30 cellular contexts compared by ENCODE assay signal in the genomic region with DNA sequence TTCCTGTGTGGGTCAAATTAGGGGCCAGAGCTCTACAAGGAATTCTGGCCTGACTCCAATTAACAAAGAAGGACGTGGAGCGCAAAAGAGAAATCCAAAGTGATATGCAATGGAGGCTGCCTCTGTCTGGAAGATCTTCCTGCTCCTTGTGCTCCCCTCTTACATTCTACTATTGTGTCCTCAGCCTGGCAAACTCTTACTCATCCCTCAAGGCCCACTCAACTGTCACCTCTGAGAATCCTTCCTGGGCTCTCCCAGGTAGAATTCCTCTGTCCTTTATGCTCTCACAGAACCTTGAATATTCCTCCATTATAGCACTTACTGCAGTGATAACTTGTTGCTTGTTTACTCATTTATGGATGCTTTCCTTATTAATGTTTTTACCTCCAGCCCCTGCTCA.
"Had no signal": no experiment of that assay in that cellular context is flagged by ENCODE, and none has a peak within 500 bp of the region (broad histone marks: within the 10 kb centered on the region; RNA-seq: fewer than 3 reads in every experiment).

No MANE protein-coding gene starts in this region.

- H3K36me3 Mint-ChIP-seq: activated CD8-positive, alpha-beta memory T cell treated with anti-CD3 and anti-CD28 coated beads, Interleukin-2, amount 10 ng/mL, durations not matched to agents 7 days and 5 days had no signal

- H3K79me2 ChIP-seq: hepatocyte had no signal

- H3K27ac Mint-ChIP-seq: activated CD4-positive, alpha-beta memory T cell treated with anti-CD3 and anti-CD28 coated beads, Interleukin-2, amount 10 ng/mL, durations not matched to agents 7 days and 5 days; activated CD4-positive, alpha-beta T cell treated with anti-CD3 and anti-CD28 coated beads, Interleukin-2, amount 10 ng/mL, durations not matched to agents 24 days and 14 days; activated CD8-positive, alpha-beta memory T cell treated with anti-CD3 and anti-CD28 coated beads, Interleukin-2, amount 10 ng/mL, durations not matched to agents 7 days and 5 days; nephron progenitor cell; T-helper 2 cell treated with Interferon-gamma antibody and Interleukin-4, amounts not matched to agents 5 μg/mL and 100 μg/mL, for 36 hours had no signal

- H2AFZ ChIP-seq: hepatocyte had no signal

- H3K4me3 Mint-ChIP-seq: activated CD4-positive, alpha-beta memory T cell treated with anti-CD3 and anti-CD28 coated beads, Interleukin-2, amount 10 ng/mL, durations not matched to agents 7 days and 5 days; activated CD4-positive, alpha-beta T cell treated with anti-CD3 and anti-CD28 coated beads, Interleukin-2, amount 10 ng/mL, durations not matched to agents 24 days and 14 days; activated CD8-positive, alpha-beta memory T cell treated with anti-CD3 and anti-CD28 coated beads, Interleukin-2, amount 10 ng/mL, durations not matched to agents 7 days and 5 days; nephron progenitor cell; T-helper 2 cell treated with Interferon-gamma antibody and Interleukin-4, amounts not matched to agents 5 μg/mL and 100 μg/mL, for 36 hours had no signal

- H3K27me3 Mint-ChIP-seq: activated CD4-positive, alpha-beta memory T cell treated with anti-CD3 and anti-CD28 coated beads, Interleukin-2, amount 10 ng/mL, durations not matched to agents 7 days and 5 days; activated CD4-positive, alpha-beta T cell treated with anti-CD3 and anti-CD28 coated beads, Interleukin-2, amount 10 ng/mL, durations not matched to agents 24 days and 14 days; activated CD8-positive, alpha-beta memory T cell treated with anti-CD3 and anti-CD28 coated beads, Interleukin-2, amount 10 ng/mL, durations not matched to agents 7 days and 5 days had no signal

- H3K9me3 ChIP-seq: breast epithelium, gastroesophageal sphincter, neutrophil, ovary, prostate gland, sigmoid colon, suprapubic skin, tibial artery, upper lobe of right lung had no signal

- H3K9me3 Mint-ChIP-seq: activated CD4-positive, alpha-beta memory T cell treated with anti-CD3 and anti-CD28 coated beads, Interleukin-2, amount 10 ng/mL, durations not matched to agents 7 days and 5 days; activated CD4-positive, alpha-beta T cell treated with anti-CD3 and anti-CD28 coated beads, Interleukin-2, amount 10 ng/mL, durations not matched to agents 24 days and 14 days; nephron progenitor cell; T-helper 2 cell treated with Interferon-gamma antibody and Interleukin-4, amounts not matched to agents 5 μg/mL and 100 μg/mL, for 36 hours had no signal

- ATAC-seq: activated CD4-positive, CD25-positive, alpha-beta regulatory T cell treated with anti-CD3 and anti-CD28 coated beads, Interleukin-2, amount 50 U/mL, for 24 hours; activated CD8-positive, alpha-beta memory T cell treated with anti-CD3 and anti-CD28 coated beads, Interleukin-2, amount 10 ng/mL, durations not matched to agents 7 days and 5 days; activated naive CD4-positive, alpha-beta T cell treated with anti-CD3 and anti-CD28 coated beads, Interleukin-2, amount 50 U/mL, for 72 hours; gastroesophageal sphincter; left cardiac atrium; upper lobe of right lung had no signal

- H3K36me3 ChIP-seq: breast epithelium, gastroesophageal sphincter, neutrophil, ovary, prostate gland, sigmoid colon, suprapubic skin, upper lobe of right lung, WERI-Rb-1 had no signal

- H3K4me2 ChIP-seq: hepatocyte had no signal

- H3K27me3 ChIP-seq: breast epithelium, gastroesophageal sphincter, ovary, sigmoid colon, suprapubic skin, tibial artery, upper lobe of right lung had no signal

- H3K4me3 ChIP-seq: breast epithelium, gastroesophageal sphincter, hepatocyte, ovary, prostate gland, sigmoid colon, suprapubic skin, tibial artery, upper lobe of right lung had no signal

- H3K27ac ChIP-seq: breast epithelium, gastroesophageal sphincter, hepatocyte, neutrophil, ovary, prostate gland, sigmoid colon, suprapubic skin, tibial artery, upper lobe of right lung, WERI-Rb-1 had no signal

- DNase-seq: activated CD4-positive, alpha-beta memory T cell treated with anti-CD3 and anti-CD28 coated beads, Interleukin-2, amount 10 ng/mL, durations not matched to agents 7 days and 5 days; activated CD4-positive, alpha-beta T cell treated with anti-CD3 and anti-CD28 coated beads, Interleukin-2, amount 10 ng/mL, durations not matched to agents 24 days and 14 days; activated CD8-positive, alpha-beta memory T cell treated with anti-CD3 and anti-CD28 coated beads, Interleukin-2, amount 10 ng/mL, durations not matched to agents 7 days and 5 days; activated naive CD4-positive, alpha-beta T cell; activated T-cell treated with anti-CD3 and anti-CD28 coated beads, Interleukin-2, amount 50 U/mL, for 48 hours; central memory CD4-positive, alpha-beta T cell; dermis blood vessel endothelial cell; effector CD4-positive, alpha-beta T cell; left cardiac atrium; mammary epithelial cell; nephron progenitor cell; ovary; small intestine; stimulated activated CD4-positive, alpha-beta T cell treated with anti-CD3 and anti-CD28 coated beads, Interleukin-4, amount 100 ng/mL, for 4 hours; stimulated activated CD8-positive, alpha-beta memory T cell treated with anti-CD3 and anti-CD28 coated beads, Interleukin-4, amount 100 ng/mL, for 48 hours; stimulated activated naive CD4-positive, alpha-beta T cell; tibial artery; upper lobe of right lung; WERI-Rb-1 had no signal

- FAIRE-seq: keratinocyte, small intestine had no signal
